ENCODE assay signal across 22 cellular contexts in genomic region chr12:120586216-120586615, GRCh38. TPM values are rescaled to one million over a fixed set of nuclear protein-coding genes. Genes with fewer than 3 reads are reported as not detected.
DNase-seq lines count a peak whose midpoint lies in the region; ATAC-seq and TF ChIP-seq lines count a peak whose summit lies in the region.
"Had no signal": no experiment of that assay in that cellular context is flagged by ENCODE, and none has a peak within 500 bp of the region (broad histone marks: within the 10 kb centered on the region; RNA-seq: fewer than 3 reads in every experiment).

No MANE protein-coding gene starts in this region.

- H3K27me3 Mint-ChIP-seq in T-helper 17 cell (peaks cover 14% of the 10 kb centered on the region), endothelial cell (ENCODE audit: unreplicated experiment) (peaks cover 5% of the 10 kb centered on the region)

- H3K36me3 ChIP-seq in Loucy (ENCODE audit: insufficient read depth, low read length) (no peaks in the 10 kb centered on the region), Karpas-422 (ENCODE audit: insufficient read depth, low read length) (no peaks in the 10 kb centered on the region)

- H3K4me1 ChIP-seq in Loucy (ENCODE audit: insufficient read depth, low read length, poor library complexity, severe bottlenecking): peaks cover 15% of the 10 kb centered on the region
- peaks cover 16% of the 10 kb centered on the region for H3K4me1 ChIP-seq in Karpas-422 (ENCODE audit: low read length)

- TF ChIP-seq CTCF in Loucy (conservative IDR thresholded peaks at IDR 0.05; ENCODE audit: low read length) (no peak), endothelial cell (IDR thresholded peaks at IDR 0.05; ENCODE audit: unreplicated experiment) (no peak)

- H3K79me2 ChIP-seq in Loucy (ENCODE audit: insufficient read depth, low read length): no peaks in the 10 kb centered on the region
- H3K79me2 ChIP-seq in Karpas-422 (ENCODE audit: low read length): no peaks in the 10 kb centered on the region

- H3K4me3 ChIP-seq in Loucy (ENCODE audit: low read length, poor library complexity, severe bottlenecking) (no peak overlapping the region), Karpas-422 (ENCODE audit: low read length) (no peak overlapping the region)

- H3K4me2 ChIP-seq in Loucy (ENCODE audit: low read depth, low read length, poor library complexity, severe bottlenecking): no peak overlapping the region
- no peak overlapping the region for H3K4me2 ChIP-seq in Karpas-422 (ENCODE audit: low read depth, low read length, poor library complexity, severe bottlenecking)

- no peaks in the 10 kb centered on the region for H3F3A ChIP-seq in Loucy (ENCODE audit: low read depth)

- no peak overlapping the region for H3K9ac ChIP-seq in Loucy (ENCODE audit: low read depth, low read length, poor library complexity, severe bottlenecking)
- H3K9ac ChIP-seq in Karpas-422 (ENCODE audit: low read length): no peak overlapping the region

- H3K9me3 ChIP-seq in Loucy (ENCODE audit: insufficient read depth, low read depth, low read length) (no peaks in the 10 kb centered on the region), T-helper 17 cell (ENCODE audit: control insufficient read depth, low read length, poor library complexity, severe bottlenecking) (no peaks in the 10 kb centered on the region), Karpas-422 (ENCODE audit: low read length) (no peaks in the 10 kb centered on the region)

- H3K4me3 Mint-ChIP-seq in T-helper 17 cell: peak overlapping the region; percentile 31
- no peak overlapping the region for H3K4me3 Mint-ChIP-seq in endothelial cell (ENCODE audit: unreplicated experiment)

- no peaks in the 10 kb centered on the region for H3K36me3 Mint-ChIP-seq in T-helper 17 cell (ENCODE audit: low read depth)
- no peaks in the 10 kb centered on the region for H3K36me3 Mint-ChIP-seq in endothelial cell (ENCODE audit: low read depth, unreplicated experiment)

- no peak overlapping the region for H3K27ac ChIP-seq in Karpas-422 (ENCODE audit: low read length)
- H3K27ac ChIP-seq: C4-2B had no signal

- DNase-seq in T-helper 17 cell: no peak
- no peak for DNase-seq in endothelial cell (ENCODE audit: low spot score)
- no peak for DNase-seq in AG20443 (ENCODE audit: low spot score)
- no peak for DNase-seq in Karpas-422
- no peak for DNase-seq in activated CD4-positive, alpha-beta T cell treated with anti-CD3 and anti-CD28 coated beads, Interleukin-2, amount 50 U/mL, for 1 hour
- DNase-seq: CD8-positive, alpha-beta T cell; DMS 273 treated with DMSO at 0.1 percent for 48 hours; DMS79; EL; GF-D8; KBM-7; MM.1S; NCI-H2029; NCI-H774; Right ventricle myocardium superior; RPMI8226 had no signal

- H3K27ac Mint-ChIP-seq in T-helper 17 cell: peak overlapping the region; percentile 81
- peak overlapping the region; percentile 26 for H3K27ac Mint-ChIP-seq in endothelial cell (ENCODE audit: unreplicated experiment)
- H3K27ac Mint-ChIP-seq: B cell; CD8-positive, alpha-beta T cell had no signal

- H3K9me2 ChIP-seq in Loucy (replicated peaks; ENCODE audit: low read depth, low read length): no peaks in the 10 kb centered on the region
- H3K9me2 ChIP-seq in Karpas-422 (replicated peaks; ENCODE audit: insufficient read depth, low read length): no peaks in the 10 kb centered on the region

- H3K27me3 ChIP-seq in Loucy (ENCODE audit: insufficient read depth, low read length, poor library complexity, severe bottlenecking): no peaks in the 10 kb centered on the region
- H3K27me3 ChIP-seq in Karpas-422 (ENCODE audit: low read length): no peaks in the 10 kb centered on the region

- H4K20me1 ChIP-seq in Loucy (ENCODE audit: insufficient read depth, low read length, poor library complexity, severe bottlenecking) (no peaks in the 10 kb centered on the region), Karpas-422 (ENCODE audit: insufficient read depth, low read depth, low read length) (no peaks in the 10 kb centered on the region; the same call in 1 of the 2 replicates)

- H3K9me3 Mint-ChIP-seq in endothelial cell (ENCODE audit: unreplicated experiment): no peaks in the 10 kb centered on the region
- H3K9me3 Mint-ChIP-seq: CD8-positive, alpha-beta T cell had no signal

- H3K4me1 Mint-ChIP-seq in T-helper 17 cell (peaks cover 21% of the 10 kb centered on the region), endothelial cell (ENCODE audit: unreplicated experiment) (peaks cover 5% of the 10 kb centered on the region)

- ATAC-seq in T-helper 17 cell (no peak), GM21360 (IDR thresholded peaks at IDR 0.05; ENCODE audit: unreplicated experiment) (no peak)
- ATAC-seq: CD8-positive, alpha-beta T cell; HCT116 had no signal

- peak overlapping the region; percentile 39; the same call in 1 of the 2 replicates for H2AFZ ChIP-seq in Loucy (ENCODE audit: low read length)
- H2AFZ ChIP-seq in Karpas-422 (ENCODE audit: low read length): no peak overlapping the region

RNA-seq across cellular contexts. Expression of gene POP5, which starts 5.0 kb away (rescaled TPM):
- total RNA-seq in T-helper 17 cell (10 to 100 TPM; 26.8 to 28.7 TPM), endothelial cell (ENCODE audit: unreplicated experiment) (17.8 TPM)
- 69.1 and 72.9 TPM in 2 replicates for total RNA-seq in Karpas-422 (2014; rRNA removed; shearing (Covaris generic); ENCODE audit: low replicate concordance)

RNA-seq across cellular contexts. Expression of gene RNF10, which starts 52.1 kb away (rescaled TPM):
- 100 to 1,000 TPM; 372 to 430 TPM for total RNA-seq in T-helper 17 cell
- total RNA-seq in endothelial cell (ENCODE audit: unreplicated experiment): 157 TPM
- total RNA-seq in Karpas-422 (2014; rRNA removed; shearing (Covaris generic); ENCODE audit: low replicate concordance): 59.8 and 65.5 TPM in 2 replicates

RNA-seq across cellular contexts. Expression of gene CABP1, which starts 54.2 kb away (rescaled TPM):
- total RNA-seq in T-helper 17 cell: not detected
- total RNA-seq in endothelial cell (ENCODE audit: unreplicated experiment): not detected
- not detected in 2 replicates for total RNA-seq in Karpas-422 (2014; rRNA removed; shearing (Covaris generic); ENCODE audit: low replicate concordance)
- total RNA-seq: B cell; CD8-positive, alpha-beta T cell; H4 had no signal

RNA-seq across cellular contexts. Expression of gene COQ5, which starts 57.3 kb away (rescaled TPM):
- total RNA-seq in T-helper 17 cell (10 to 100 TPM; 11.7 to 11.8 TPM), endothelial cell (ENCODE audit: unreplicated experiment) (27.2 TPM)
- 26.3 and 31.5 TPM in 2 replicates for total RNA-seq in Karpas-422 (2014; rRNA removed; shearing (Covaris generic); ENCODE audit: low replicate concordance)
